12 cellular contexts compared by ENCODE assay signal in genomic region chr2:234492687-234493086, GRCh38. TPM values are rescaled to one million over a fixed set of nuclear protein-coding genes. Genes with fewer than 3 reads are reported as not detected.
DNase-seq lines count a peak whose midpoint lies in the region; ATAC-seq, FAIRE-seq and TF ChIP-seq lines count a peak whose summit lies in the region.
"Had no signal": no experiment of that assay in that cellular context is flagged by ENCODE, and none has a peak within 500 bp of the region (broad histone marks: within the 10 kb centered on the region; RNA-seq: fewer than 3 reads in every experiment).

No MANE protein-coding gene starts in this region.

- peak; percentile 39 for DNase-seq in activated naive CD4-positive, alpha-beta T cell treated with anti-CD3 and anti-CD28 coated beads, Interleukin-2, amount 10 ng/mL, durations not matched to agents 7 days and 5 days
- no peak for DNase-seq in activated naive CD4-positive, alpha-beta T cell treated with Interleukin-2 at 50 U/mL for 16 hours
- DNase-seq in astrocyte (ENCODE audit: low read depth) (no peak), kidney epithelial cell (ENCODE audit: low read depth) (no peak), upper lobe of right lung (no peak), stomach (no peak)
- DNase-seq: amygdala, MG63 had no signal

- H3K4me3 Mint-ChIP-seq in activated naive CD4-positive, alpha-beta T cell treated with anti-CD3 and anti-CD28 coated beads, Interleukin-2, amount 10 ng/mL, durations not matched to agents 7 days and 5 days, result peak overlapping the region; percentile 90
- H3K4me3 Mint-ChIP-seq in astrocyte (ENCODE audit: unreplicated experiment), result peak overlapping the region; percentile 96

- peak overlapping the region; percentile 91 for H3K4me3 ChIP-seq in astrocyte (ENCODE audit: insufficient read depth, low read depth, low read length)
- peak overlapping the region; percentile 100 for H3K4me3 ChIP-seq in kidney epithelial cell (ENCODE audit: low read depth, low read length)
- peak overlapping the region; percentile 75 for H3K4me3 ChIP-seq in upper lobe of right lung
- H3K4me3 ChIP-seq in stomach, result peak overlapping the region in 2 of 4 donors; percentile 68 to 71
- H3K4me3 ChIP-seq: MG63 had no signal

- TF ChIP-seq EP300 in stomach (IDR thresholded peaks at IDR 0.05), result no peak

- no peak for TF ChIP-seq POLR2A in stomach (IDR thresholded peaks at IDR 0.05)

- peaks cover 36% of the 10 kb centered on the region for H3K4me1 Mint-ChIP-seq in activated naive CD4-positive, alpha-beta T cell treated with anti-CD3 and anti-CD28 coated beads, Interleukin-2, amount 10 ng/mL, durations not matched to agents 7 days and 5 days
- peaks cover 24% of the 10 kb centered on the region for H3K4me1 Mint-ChIP-seq in astrocyte (ENCODE audit: low read depth, unreplicated experiment)

- H3K36me3 ChIP-seq in astrocyte (ENCODE audit: insufficient read depth, low read length) (peaks cover 5% of the 10 kb centered on the region), kidney epithelial cell (ENCODE audit: control insufficient read depth, insufficient read depth, low read length) (peaks cover 6% of the 10 kb centered on the region), upper lobe of right lung (no peaks in the 10 kb centered on the region), stomach (no peaks in the 10 kb centered on the region)
- H3K36me3 ChIP-seq: MG63, neutrophil had no signal

- ATAC-seq in upper lobe of right lung (no peak), GM18502 (IDR thresholded peaks at IDR 0.05; ENCODE audit: poor library complexity, unreplicated experiment) (no peak), GM19395 (IDR thresholded peaks at IDR 0.05; ENCODE audit: unreplicated experiment) (no peak)

- H3K4me1 ChIP-seq in astrocyte (ENCODE audit: insufficient read depth, low read length) (peaks cover 20% of the 10 kb centered on the region), upper lobe of right lung (peaks cover 27% of the 10 kb centered on the region), stomach (peaks cover 16 to 33% (median 23%) of the 10 kb centered on the region in 4 donors)

- H3K4me2 ChIP-seq in astrocyte (ENCODE audit: low read length), result peak overlapping the region; percentile 89

- 83 to 92% (median 90%) methylated on average over 6 of the region's 6 CpGs for WGBS in stomach, 5 donors

- H3K79me2 ChIP-seq in astrocyte (ENCODE audit: insufficient read depth, low read length), result peaks cover 65% of the 10 kb centered on the region

- CTCF ChIA-PET in activated naive CD4-positive, alpha-beta T cell treated with anti-CD3 and anti-CD28 coated beads, Interleukin-2, amount 10 ng/mL, durations not matched to agents 7 days and 5 days (lab: Charles Lee), result interaction anchor here (0.7 to 1.8 kb wide), 6 partner anchors 28 to 213 kb away, joined by 3 to 8 read pairs (median 4); no protein-coding TSS in a partner anchor

- H3K9me3 ChIP-seq in astrocyte (ENCODE audit: insufficient read depth, low read depth, low read length) (no peaks in the 10 kb centered on the region), upper lobe of right lung (no peaks in the 10 kb centered on the region), stomach (no peaks in the 10 kb centered on the region)
- H3K9me3 ChIP-seq: MG63, neutrophil had no signal

- FAIRE-seq in astrocyte (lab: Jason Lieb, UNC), result no peak
- FAIRE-seq: TTC549 had no signal

- H3K27ac ChIP-seq in astrocyte (ENCODE audit: low read depth, low read length) (peak overlapping the region; percentile 91), upper lobe of right lung (peak overlapping the region; percentile 26), stomach (peak overlapping the region in 2 of 5 donors; percentile 37 to 83)
- H3K27ac ChIP-seq: neutrophil had no signal

- intact Hi-C loops in upper lobe of right lung (cut with DNase I), result loop anchor here (10.0 kb wide), 1 partner anchor 208 kb away; no protein-coding TSS in a partner anchor
- intact Hi-C loops in stomach (cut with DNase I; ENCODE audit: low total_unique reads), result no loop called here

- H2AFZ ChIP-seq in astrocyte (ENCODE audit: low read depth, low read length), result no peak overlapping the region

- H3K27ac Mint-ChIP-seq in activated naive CD4-positive, alpha-beta T cell treated with anti-CD3 and anti-CD28 coated beads, Interleukin-2, amount 10 ng/mL, durations not matched to agents 7 days and 5 days, result peak overlapping the region; percentile 100
- H3K27ac Mint-ChIP-seq in astrocyte (ENCODE audit: unreplicated experiment), result peak overlapping the region; percentile 73

- H3K9ac ChIP-seq in astrocyte (ENCODE audit: low read length), result peak overlapping the region; percentile 99

- TF ChIP-seq CTCF in astrocyte (IDR thresholded peaks at IDR 0.05; ENCODE audit: insufficient read depth, low read depth, low read length) (no peak), kidney epithelial cell (IDR thresholded peaks at IDR 0.05; ENCODE audit: insufficient read depth, low read length, poor library complexity, severe bottlenecking) (no peak), upper lobe of right lung (IDR thresholded peaks at IDR 0.05) (no peak), stomach (IDR thresholded peaks at IDR 0.05) (no peak)

- H3K27me3 ChIP-seq in astrocyte (ENCODE audit: insufficient read depth, low read length) (no peaks in the 10 kb centered on the region), kidney epithelial cell (ENCODE audit: control insufficient read depth, insufficient read depth, low read length) (no peaks in the 10 kb centered on the region), upper lobe of right lung (no peaks in the 10 kb centered on the region), stomach (peaks cover 0 to 18% (median 10%) of the 10 kb centered on the region in 3 donors)
- H3K27me3 ChIP-seq: MG63 had no signal

- peaks cover 6% of the 10 kb centered on the region for H3K27me3 Mint-ChIP-seq in activated naive CD4-positive, alpha-beta T cell treated with anti-CD3 and anti-CD28 coated beads, Interleukin-2, amount 10 ng/mL, durations not matched to agents 7 days and 5 days
- H3K27me3 Mint-ChIP-seq in astrocyte (ENCODE audit: low read depth, unreplicated experiment), result no peaks in the 10 kb centered on the region

- no peaks in the 10 kb centered on the region for H3K9me3 Mint-ChIP-seq in activated naive CD4-positive, alpha-beta T cell treated with anti-CD3 and anti-CD28 coated beads, Interleukin-2, amount 10 ng/mL, durations not matched to agents 7 days and 5 days
- no peaks in the 10 kb centered on the region for H3K9me3 Mint-ChIP-seq in astrocyte (ENCODE audit: unreplicated experiment)

- peaks cover 79% of the 10 kb centered on the region for H3K36me3 Mint-ChIP-seq in activated naive CD4-positive, alpha-beta T cell treated with anti-CD3 and anti-CD28 coated beads, Interleukin-2, amount 10 ng/mL, durations not matched to agents 7 days and 5 days
- H3K36me3 Mint-ChIP-seq in astrocyte (ENCODE audit: low read depth, unreplicated experiment), result peaks cover 4% of the 10 kb centered on the region

- peaks cover 60% of the 10 kb centered on the region for H4K20me1 ChIP-seq in astrocyte (ENCODE audit: insufficient read depth, low read length)

RNA-seq across cellular contexts. Expression of gene ARL4C, which starts 4.2 kb away (rescaled TPM):
- 59.3 and 70.7 TPM in 2 replicates for total RNA-seq in astrocyte
- total RNA-seq in kidney epithelial cell, result 115 and 120 TPM in 2 replicates
- 21.2 TPM for total RNA-seq in upper lobe of right lung
- 10 to 100 TPM in 3 of 5 donors, 1 to 10 TPM in 2; 3.6 to 13.6 (median 12.1) TPM for total RNA-seq in stomach
- polyA plus RNA-seq in stomach, result 10 to 100 TPM in 1 of 3 donors, 1 to 10 TPM in 2; 3.7 to 14.2 (median 7.6) TPM
